ENCODE assay signal across 19 cellular contexts in the genomic region with DNA sequence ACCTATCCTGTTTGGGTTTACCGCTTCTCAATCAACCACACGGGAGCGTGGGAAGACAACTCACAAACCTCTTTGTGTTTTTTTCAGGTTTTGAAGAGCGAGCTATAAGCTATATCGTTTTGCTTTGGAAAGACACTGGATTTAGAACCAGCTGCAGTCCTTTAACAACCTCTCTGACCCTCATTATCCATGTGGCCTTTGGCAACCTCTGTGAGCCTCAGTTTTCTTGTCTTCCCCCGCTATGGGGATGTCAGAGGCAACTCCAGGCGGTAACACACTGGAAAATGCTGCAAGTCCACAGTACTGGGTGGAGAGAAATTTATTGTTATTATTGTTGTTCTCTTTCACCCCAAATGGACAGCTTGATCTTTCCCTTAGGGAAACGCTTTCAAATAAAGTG.
"Had no signal": no experiment of that assay in that cellular context is flagged by ENCODE, and none has a peak within 500 bp of the region (broad histone marks: within the 10 kb centered on the region; RNA-seq: fewer than 3 reads in every experiment).

No MANE protein-coding gene starts in this region.

- H3K27ac Mint-ChIP-seq: activated naive CD8-positive, alpha-beta T cell; T-helper 2 cell treated with Interferon-gamma antibody and Interleukin-4, amounts not matched to agents 5 μg/mL and 100 μg/mL, for 36 hours had no signal

- H3K36me3 Mint-ChIP-seq: neural progenitor cell had no signal

- H3K27me3 Mint-ChIP-seq: activated naive CD8-positive, alpha-beta T cell had no signal

- H3K36me3 ChIP-seq: esophagus muscularis mucosa, neural progenitor cell, pancreas, suprapubic skin had no signal

- H3K27me3 ChIP-seq: dorsolateral prefrontal cortex, esophagus muscularis mucosa, neural progenitor cell, pancreas, suprapubic skin had no signal

- H3K4me3 ChIP-seq: dorsolateral prefrontal cortex, esophagus muscularis mucosa, neural progenitor cell, pancreas, suprapubic skin had no signal

- H3K27ac ChIP-seq: neural progenitor cell had no signal

- H3K4me3 Mint-ChIP-seq: activated naive CD8-positive, alpha-beta T cell; activated T-cell treated with anti-CD3 and anti-CD28 coated beads, Interleukin-2, amount 50 U/mL, for 4 hours; neural progenitor cell; T-helper 2 cell treated with Interferon-gamma antibody and Interleukin-4, amounts not matched to agents 5 μg/mL and 100 μg/mL, for 36 hours had no signal

- ATAC-seq: activated CD4-positive, CD25-positive, alpha-beta regulatory T cell treated with anti-CD3 and anti-CD28 coated beads, Interleukin-2, amount 50 U/mL, for 24 hours; activated T-cell treated with anti-CD3 and anti-CD28 coated beads, Interleukin-2, amount 50 U/mL, for 4 hours; left ventricle myocardium superior; pancreas; right cardiac atrium had no signal

- FAIRE-seq: frontal cortex, kidney, pancreas, urothelium cell line had no signal

- DNase-seq: activated CD4-positive, alpha-beta T cell treated with anti-CD3 and anti-CD28 coated beads, Interleukin-2, amount 50 U/mL, for 48 hours; activated gamma-delta T cell; activated T-cell treated with anti-CD3 and anti-CD28 coated beads, Interleukin-2, amount 50 U/mL, for 4 hours; amygdala; dorsolateral prefrontal cortex; kidney; left ventricle myocardium superior; pancreas; stimulated activated naive CD4-positive, alpha-beta T cell treated with Interleukin-2 at 50 U/mL for 16 hours; SW 1271 had no signal

- H3K9me3 ChIP-seq: esophagus muscularis mucosa, pancreas, suprapubic skin had no signal
